ENCODE assay signal across 13 cellular contexts in the genomic region with DNA sequence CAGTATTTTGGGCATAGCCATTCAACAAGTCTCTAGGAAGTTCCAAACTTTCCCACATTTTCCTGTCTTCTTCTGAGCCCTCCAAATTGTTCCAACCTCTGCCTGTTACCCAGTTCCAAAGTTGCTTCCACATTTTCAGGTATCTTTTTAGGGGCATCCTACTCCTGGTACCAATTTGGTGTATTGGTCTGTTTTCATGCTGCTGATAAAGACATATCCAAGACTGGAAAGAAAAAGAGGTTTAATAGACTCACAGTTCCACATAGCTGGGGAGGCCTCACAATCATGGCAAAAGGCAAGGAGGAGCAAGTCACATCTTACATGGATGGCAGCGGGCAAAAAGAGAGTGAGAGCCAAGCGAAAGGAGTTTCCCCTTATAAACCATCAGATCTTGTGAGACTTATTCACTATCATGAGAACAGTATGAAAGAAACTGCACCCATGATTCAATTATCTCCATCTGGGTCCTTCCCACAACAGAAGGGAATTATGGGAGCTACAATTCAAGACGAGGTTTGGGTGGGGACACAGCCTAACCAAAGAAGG. TPM values are rescaled to one million over a fixed set of nuclear protein-coding genes. Genes with fewer than 3 reads are reported as not detected.
"Had no signal": no experiment of that assay in that cellular context is flagged by ENCODE, and none has a peak within 500 bp of the region (broad histone marks: within the 10 kb centered on the region; RNA-seq: fewer than 3 reads in every experiment).

No MANE protein-coding gene starts in this region.

RNA-seq across cellular contexts. Expression of a gene that starts 43.1 kb away (rescaled TPM):
- total RNA-seq: activated B cell treated with CpG ODN at 0.5 μM for 24 hours; activated CD4-positive, alpha-beta memory T cell treated with anti-CD3 and anti-CD28 coated beads for 36 hours; activated CD4-positive, alpha-beta memory T cell treated with anti-CD3 and anti-CD28 coated beads, Interleukin-2, amount 10 ng/mL, durations not matched to agents 7 days and 5 days; activated CD4-positive, alpha-beta T cell treated with anti-CD3 and anti-CD28 coated beads for 36 hours; activated CD4-positive, alpha-beta T cell treated with anti-CD3 and anti-CD28 coated beads, Interleukin-2, amount 10 ng/mL, durations not matched to agents 24 days and 14 days; activated CD4-positive, alpha-beta T cell treated with anti-CD3 and anti-CD28 coated beads, Interleukin-2, amount 10 ng/mL, durations not matched to agents 7 days and 5 days; activated CD8-positive, alpha-beta memory T cell treated with anti-CD3 and anti-CD28 coated beads for 36 hours; activated CD8-positive, alpha-beta memory T cell treated with anti-CD3 and anti-CD28 coated beads, Interleukin-2, amount 10 ng/mL, durations not matched to agents 7 days and 5 days; activated CD8-positive, alpha-beta T cell treated with anti-CD3 and anti-CD28 coated beads for 36 hours; activated CD8-positive, alpha-beta T cell treated with anti-CD3 and anti-CD28 coated beads, Interleukin-2, amount 10 ng/mL, durations not matched to agents 7 days and 5 days; T-helper 1 cell treated with Interleukin-12 subunit alpha and Interleukin-12 subunit beta and Interleukin-4 antibody, amounts not matched to agents 30 ng/mL and 1 ng/mL, for 36 hours; T-helper 17 cell; T-helper 2 cell treated with Interferon-gamma antibody and Interleukin-4, amounts not matched to agents 100 ng/mL and 5 ng/mL, for 36 hours had no signal
